9 cellular contexts compared by ENCODE assay signal in genomic region chr17:19387921-19388521, GRCh38. TPM values are rescaled to one million over a fixed set of nuclear protein-coding genes. Genes with fewer than 3 reads are reported as not detected.
DNase-seq lines count a peak whose midpoint lies in the region; ATAC-seq and TF ChIP-seq lines count a peak whose summit lies in the region.
"Had no signal": no experiment of that assay in that cellular context is flagged by ENCODE, and none has a peak within 500 bp of the region (broad histone marks: within the 10 kb centered on the region; RNA-seq: fewer than 3 reads in every experiment).

No MANE protein-coding gene starts in this region.

- peaks cover 17% of the 10 kb centered on the region for H3K36me3 ChIP-seq in BJ (ENCODE audit: control insufficient read depth, insufficient read depth, low read length)
- H3K36me3 ChIP-seq in esophagus squamous epithelium = peaks cover 9 to 16% (median 12%) of the 10 kb centered on the region in 3 donors

- H3K4me3 Mint-ChIP-seq in osteocyte (ENCODE audit: unreplicated experiment) = peak overlapping the region; percentile 19

- H3K27me3 ChIP-seq in BJ (ENCODE audit: control insufficient read depth, insufficient read depth, low read length) = no peaks in the 10 kb centered on the region
- no peaks in the 10 kb centered on the region for H3K27me3 ChIP-seq in esophagus squamous epithelium

- H3K9me3 ChIP-seq in esophagus squamous epithelium = no peaks in the 10 kb centered on the region

- CTCF ChIA-PET in BJ (lab: Yijun Ruan, JAX) = interaction anchor here (1.2 to 10.2 kb wide), 5 partner anchors 8 to 60 kb away, joined by 3 to 78 read pairs (median 5); partner anchors contain the start of genes B9D1 and RNF112

- H3K27me3 Mint-ChIP-seq in osteocyte (ENCODE audit: unreplicated experiment) = peaks cover 4% of the 10 kb centered on the region

- ATAC-seq in HG03469 (IDR thresholded peaks at IDR 0.05; ENCODE audit: unreplicated experiment) = no peak
- ATAC-seq in HG03571 (IDR thresholded peaks at IDR 0.05; ENCODE audit: unreplicated experiment) = no peak
- no peak for ATAC-seq in GM21786 (IDR thresholded peaks at IDR 0.05; ENCODE audit: unreplicated experiment)
- ATAC-seq in GM19023 (IDR thresholded peaks at IDR 0.05; ENCODE audit: unreplicated experiment) = no peak

- no peak overlapping the region for H3K4me3 ChIP-seq in BJ (ENCODE audit: low read depth, low read length)
- H3K4me3 ChIP-seq in esophagus squamous epithelium = no peak overlapping the region

- peaks cover 64% of the 10 kb centered on the region for H3K4me1 Mint-ChIP-seq in osteocyte (ENCODE audit: unreplicated experiment)

- DNase-seq in BJ (ENCODE audit: low read depth) (peak; percentile 34), NCI-H446 treated with DMSO at 0.1 percent for 48 hours (lab: John Stamatoyannopoulos, UW) (peak; percentile 96), esophagus squamous epithelium (lab: John Stamatoyannopoulos, UW) (no peak), osteocyte (ENCODE audit: extremely low spot score, unreplicated experiment) (no peak)
- DNase-seq: activated CD8-positive, alpha-beta memory T cell treated with anti-CD3 and anti-CD28 coated beads for 24 hours had no signal

- 96% methylated on average over 2 of the region's 2 CpGs for WGBS in esophagus squamous epithelium, 2 donors

- peaks cover 16% of the 10 kb centered on the region for H3K36me3 Mint-ChIP-seq in osteocyte (ENCODE audit: unreplicated experiment)

- H3K9me3 Mint-ChIP-seq in osteocyte (ENCODE audit: unreplicated experiment) = no peaks in the 10 kb centered on the region

- TF ChIP-seq POLR2A in esophagus squamous epithelium (IDR thresholded peaks at IDR 0.05) = no peak

- H3K27ac ChIP-seq in esophagus squamous epithelium = peak overlapping the region; percentile 82 to 97 (median 93)

- peaks cover 61 to 77% (median 70%) of the 10 kb centered on the region in 3 donors for H3K4me1 ChIP-seq in esophagus squamous epithelium

- H3K27ac Mint-ChIP-seq in osteocyte (ENCODE audit: unreplicated experiment) = peak overlapping the region; percentile 93

- POLR2A ChIA-PET in BJ (lab: Charles Lee) = interaction anchor here (2.0 kb wide), 1 partner anchor 10 kb away, joined by 15 read pairs; the partner anchor contains the start of gene MAPK7

- intact Hi-C loops in esophagus squamous epithelium (cut with DNase I) = no loop called here

- TF ChIP-seq CTCF in BJ (IDR thresholded peaks at IDR 0.05; ENCODE audit: insufficient read depth, low read depth, low read length) = no peak
- no peak for TF ChIP-seq CTCF in esophagus squamous epithelium (IDR thresholded peaks at IDR 0.05)
- TF ChIP-seq CTCF in osteocyte (IDR thresholded peaks at IDR 0.05) = no peak

RNA-seq across cellular contexts. Expression of gene MFAP4, which starts 1.0 kb away (rescaled TPM):
- polyA plus RNA-seq in BJ (2011; rRNA removed) = 62.1 and 86.8 TPM in 2 replicates
- 30.4 and 39.1 TPM in 2 replicates for polyA minus RNA-seq in BJ (2011; rRNA and poly(A)+ RNA removed)
- total RNA-seq in esophagus squamous epithelium = 100 to 1,000 TPM in 1 of 4 donors, 10 to 100 TPM in 2, 1 to 10 TPM in 1; 4.3 to 365 (median 21.6) TPM
- total RNA-seq in osteocyte = 73.4 and 85.8 TPM in 2 replicates

RNA-seq across cellular contexts. Expression of gene MAPK7, which starts 9.7 kb away (rescaled TPM):
- 6.0 and 10.7 TPM in 2 replicates for polyA plus RNA-seq in BJ (2011; rRNA removed)
- polyA minus RNA-seq in BJ (2011; rRNA and poly(A)+ RNA removed) = 22.8 and 39.5 TPM in 2 replicates
- total RNA-seq in esophagus squamous epithelium (10 to 100 TPM; 22.6 to 39.7 (median 28.1) TPM), osteocyte (33.9 and 37.1 TPM in 2 replicates)

RNA-seq across cellular contexts. Expression of gene RNF112, which starts 23.0 kb away (rescaled TPM):
- 0.60 and 0.70 TPM in 2 replicates for polyA plus RNA-seq in BJ (2011; rRNA removed)
- 0.33 TPM in 1 of 2 replicates, not detected in the other for polyA minus RNA-seq in BJ (2011; rRNA and poly(A)+ RNA removed)
- 1 to 10 TPM in 1 of 4 donors, under 1 TPM in 2, not detected in 1; 0.45 to 1.5 (median 0.92) TPM for total RNA-seq in esophagus squamous epithelium
- 0.39 and 0.89 TPM in 2 replicates for total RNA-seq in osteocyte

RNA-seq across cellular contexts. Expression of gene B9D1, which starts 25.5 kb away (rescaled TPM):
- 43.3 and 55.8 TPM in 2 replicates for polyA plus RNA-seq in BJ (2011; rRNA removed)
- 10.3 and 24.5 TPM in 2 replicates for polyA minus RNA-seq in BJ (2011; rRNA and poly(A)+ RNA removed)
- 10 to 100 TPM in 3 of 4 donors, 1 to 10 TPM in 1; 9.2 to 24.5 (median 13.0) TPM for total RNA-seq in esophagus squamous epithelium
- 15.8 and 16.5 TPM in 2 replicates for total RNA-seq in osteocyte

Comparison
In these comparisons a context has a peak if more than half of its experiments do, and no peak if none do; other contexts are left out.
1. DNase-seq: peak in BJ (single experiment) and NCI-H446 treated with DMSO at 0.1 percent for 48 hours (single experiment); none in esophagus squamous epithelium (single experiment) and osteocyte (single experiment).